Comparison of ENCODE assay signal across 1 cellular context in genomic region chr19:45994989-45995714, GRCh38.
TF ChIP-seq lines count a peak whose summit lies in the region.

Gene CCDC61, plus strand, starts transcription at chr19:45995467. Its CDS starts 7,552 bp downstream, at chr19:46003019.

TF ChIP-seq in HEK293, 187 proteins besides CTCF, POLR2A, EP300 and RAD21 (continued from another document and continues in another):
- TF ChIP-seq ZNF302 (tag by site-specific recombination; IDR thresholded peaks at IDR 0.05; ENCODE audit: low read depth) (no peak), ZNF202 (tag by site-specific recombination; IDR thresholded peaks at IDR 0.05; ENCODE audit: borderline replicate concordance) (no peak), ZNF24 (tag by site-specific recombination; IDR thresholded peaks at IDR 0.05) (0 out of 2 replicates have a peak, but pooled peaks have one; percentile 39), ZBTB11 (tag by site-specific recombination; conservative IDR thresholded peaks at IDR 0.05; ENCODE audit: low read depth) (0 out of 2 replicates have a peak, but pooled peaks have one; percentile 15), ZSCAN30 (tag by site-specific recombination; IDR thresholded peaks at IDR 0.05) (no peak), ZBTB44 (tag by site-specific recombination; IDR thresholded peaks at IDR 0.05) (no peak), SCRT1 (tag by site-specific recombination; IDR thresholded peaks at IDR 0.05; ENCODE audit: borderline replicate concordance) (no peak), ZBTB48 (tag by site-specific recombination; IDR thresholded peaks at IDR 0.05) (peak; percentile 80; the same call in 1 of the 2 replicates), GLI4 (tag by site-specific recombination; IDR thresholded peaks at IDR 0.05) (no peak; the same call in 1 of the 2 replicates), KLF9 (tag by site-specific recombination; IDR thresholded peaks at IDR 0.05; ENCODE audit: low read depth) (peak; percentile 30), SALL2 (tag by site-specific recombination; IDR thresholded peaks at IDR 0.05; ENCODE audit: borderline replicate concordance) (no peak), ZNF561 (tag by site-specific recombination; IDR thresholded peaks at IDR 0.05; ENCODE audit: borderline replicate concordance) (no peak), PRDM1 (tag by site-specific recombination; IDR thresholded peaks at IDR 0.05) (0 out of 2 replicates have a peak, but pooled peaks have one; percentile 44), ZNF404 (tag by site-specific recombination; IDR thresholded peaks at IDR 0.05) (no peak), ZBTB17 (tag by site-specific recombination; IDR thresholded peaks at IDR 0.05) (peak; percentile 51; the same call in 1 of the 2 replicates), YY1 (tag by site-specific recombination; IDR thresholded peaks at IDR 0.05) (no peak), GLIS1 (tag by site-specific recombination; IDR thresholded peaks at IDR 0.05) (peak; percentile 93), AEBP2 (tag by site-specific recombination; IDR thresholded peaks at IDR 0.05; ENCODE audit: borderline replicate concordance) (no peak), ZNF274 (IDR thresholded peaks at IDR 0.05; ENCODE audit: low read length) (no peak), ZNF274 (tag by site-specific recombination; IDR thresholded peaks at IDR 0.05; ENCODE audit: borderline replicate concordance) (no peak), REPIN1 (tag by site-specific recombination; IDR thresholded peaks at IDR 0.05; ENCODE audit: low read depth) (peak; percentile 72; the same call in 1 of the 2 replicates), ZBTB8A (tag by site-specific recombination; IDR thresholded peaks at IDR 0.05) (no peak), ZNF610 (tag by site-specific recombination; IDR thresholded peaks at IDR 0.05; ENCODE audit: borderline replicate concordance) (0 out of 2 replicates have a peak, but pooled peaks have one; percentile 26), ZFP3 (tag by site-specific recombination; IDR thresholded peaks at IDR 0.05; ENCODE audit: low read depth) (no peak), FEZF1 (tag by site-specific recombination; IDR thresholded peaks at IDR 0.05) (no peak), WT1 (tag by site-specific recombination; IDR thresholded peaks at IDR 0.05) (peak; percentile 50; the same call in 1 of the 2 replicates), ZFHX2 (tag by site-specific recombination; conservative IDR thresholded peaks at IDR 0.05) (peak; percentile 75), ZNF670 (tag by site-specific recombination; IDR thresholded peaks at IDR 0.05; ENCODE audit: low read depth) (no peak), ZBTB1 (tag by site-specific recombination; IDR thresholded peaks at IDR 0.05) (no peak), YY2 (tag by site-specific recombination; IDR thresholded peaks at IDR 0.05) (0 out of 2 replicates have a peak, but pooled peaks have one; percentile 36), ZNF792 (tag by site-specific recombination; IDR thresholded peaks at IDR 0.05) (no peak), ZNF518A (tag by site-specific recombination; conservative IDR thresholded peaks at IDR 0.05; ENCODE audit: low read depth) (no peak), ZBTB7A (tag by site-specific recombination; IDR thresholded peaks at IDR 0.05; ENCODE audit: low read depth) (peak; percentile 83), HOXA7 (CRISPR knock-in tag; IDR thresholded peaks at IDR 0.05; ENCODE audit: borderline replicate concordance) (no peak)
- TF ChIP-seq, protein P1, sequence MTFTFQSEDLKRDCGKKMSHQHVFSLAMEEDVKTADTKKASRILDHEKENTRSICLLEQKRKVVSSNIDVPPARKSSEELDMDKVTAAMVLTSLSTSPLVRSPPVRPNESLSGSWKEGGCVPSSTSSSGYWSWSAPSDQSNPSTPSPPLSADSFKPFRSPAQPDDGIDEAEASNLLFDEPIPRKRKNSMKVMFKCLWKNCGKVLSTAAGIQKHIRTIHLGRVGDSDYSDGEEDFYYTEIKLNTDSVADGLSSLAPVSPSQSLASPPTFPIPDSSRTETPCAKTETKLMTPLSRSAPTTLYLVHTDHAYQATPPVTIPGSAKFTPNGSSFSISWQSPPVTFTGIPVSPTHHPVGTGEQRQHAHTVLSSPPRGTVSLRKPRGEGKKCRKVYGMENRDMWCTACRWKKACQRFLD (tag by site-specific recombination; IDR thresholded peaks at IDR 0.05): no peak
- TF ChIP-seq, protein P2, sequence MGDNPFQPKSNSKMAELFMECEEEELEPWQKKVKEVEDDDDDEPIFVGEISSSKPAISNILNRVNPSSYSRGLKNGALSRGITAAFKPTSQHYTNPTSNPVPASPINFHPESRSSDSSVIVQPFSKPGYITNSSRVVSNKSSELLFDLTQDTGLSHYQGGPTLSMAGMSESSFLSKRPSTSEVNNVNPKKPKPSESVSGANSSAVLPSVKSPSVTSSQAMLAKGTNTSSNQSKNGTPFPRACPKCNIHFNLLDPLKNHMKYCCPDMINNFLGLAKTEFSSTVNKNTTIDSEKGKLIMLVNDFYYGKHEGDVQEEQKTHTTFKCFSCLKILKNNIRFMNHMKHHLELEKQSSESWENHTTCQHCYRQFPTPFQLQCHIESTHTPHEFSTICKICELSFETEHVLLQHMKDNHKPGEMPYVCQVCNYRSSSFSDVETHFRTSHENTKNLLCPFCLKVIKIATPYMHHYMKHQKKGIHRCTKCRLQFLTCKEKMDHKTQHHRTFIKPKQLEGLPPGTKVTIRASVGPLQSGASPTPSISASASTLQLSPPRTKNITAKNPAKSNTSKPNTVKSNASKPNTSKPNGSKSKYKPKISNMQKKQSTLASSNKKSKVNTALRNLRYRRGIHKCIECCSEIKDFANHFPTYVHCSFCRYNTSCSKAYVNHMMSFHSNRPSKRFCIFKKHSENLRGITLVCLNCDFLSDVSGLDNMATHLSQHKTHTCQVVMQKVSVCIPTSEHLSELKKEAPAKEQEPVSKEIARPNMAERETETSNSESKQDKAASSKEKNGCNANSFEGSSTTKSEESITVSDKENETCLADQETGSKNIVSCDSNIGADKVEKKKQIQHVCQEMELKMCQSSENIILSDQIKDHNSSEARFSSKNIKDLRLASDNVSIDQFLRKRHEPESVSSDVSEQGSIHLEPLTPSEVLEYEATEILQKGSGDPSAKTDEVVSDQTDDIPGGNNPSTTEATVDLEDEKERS (tag by site-specific recombination; IDR thresholded peaks at IDR 0.05): no peak
- TF ChIP-seq, protein P3, sequence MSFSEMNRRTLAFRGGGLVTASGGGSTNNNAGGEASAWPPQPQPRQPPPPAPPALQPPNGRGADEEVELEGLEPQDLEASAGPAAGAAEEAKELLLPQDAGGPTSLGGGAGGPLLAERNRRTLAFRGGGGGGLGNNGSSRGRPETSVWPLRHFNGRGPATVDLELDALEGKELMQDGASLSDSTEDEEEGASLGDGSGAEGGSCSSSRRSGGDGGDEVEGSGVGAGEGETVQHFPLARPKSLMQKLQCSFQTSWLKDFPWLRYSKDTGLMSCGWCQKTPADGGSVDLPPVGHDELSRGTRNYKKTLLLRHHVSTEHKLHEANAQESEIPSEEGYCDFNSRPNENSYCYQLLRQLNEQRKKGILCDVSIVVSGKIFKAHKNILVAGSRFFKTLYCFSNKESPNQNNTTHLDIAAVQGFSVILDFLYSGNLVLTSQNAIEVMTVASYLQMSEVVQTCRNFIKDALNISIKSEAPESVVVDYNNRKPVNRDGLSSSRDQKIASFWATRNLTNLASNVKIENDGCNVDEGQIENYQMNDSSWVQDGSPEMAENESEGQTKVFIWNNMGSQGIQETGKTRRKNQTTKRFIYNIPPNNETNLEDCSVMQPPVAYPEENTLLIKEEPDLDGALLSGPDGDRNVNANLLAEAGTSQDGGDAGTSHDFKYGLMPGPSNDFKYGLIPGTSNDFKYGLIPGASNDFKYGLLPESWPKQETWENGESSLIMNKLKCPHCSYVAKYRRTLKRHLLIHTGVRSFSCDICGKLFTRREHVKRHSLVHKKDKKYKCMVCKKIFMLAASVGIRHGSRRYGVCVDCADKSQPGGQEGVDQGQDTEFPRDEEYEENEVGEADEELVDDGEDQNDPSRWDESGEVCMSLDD (tag by site-specific recombination; IDR thresholded peaks at IDR 0.05): no peak; the same call in 1 of the 2 replicates
- TF ChIP-seq, protein P4, sequence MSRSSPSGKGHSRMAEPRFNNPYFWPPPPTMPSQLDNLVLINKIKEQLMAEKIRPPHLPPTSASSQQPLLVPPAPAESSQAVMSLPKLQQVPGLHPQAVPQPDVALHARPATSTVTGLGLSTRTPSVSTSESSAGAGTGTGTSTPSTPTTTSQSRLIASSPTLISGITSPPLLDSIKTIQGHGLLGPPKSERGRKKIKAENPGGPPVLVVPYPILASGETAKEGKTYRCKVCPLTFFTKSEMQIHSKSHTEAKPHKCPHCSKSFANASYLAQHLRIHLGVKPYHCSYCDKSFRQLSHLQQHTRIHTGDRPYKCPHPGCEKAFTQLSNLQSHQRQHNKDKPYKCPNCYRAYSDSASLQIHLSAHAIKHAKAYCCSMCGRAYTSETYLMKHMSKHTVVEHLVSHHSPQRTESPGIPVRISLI (tag by site-specific recombination; IDR thresholded peaks at IDR 0.05): no peak
